In genomic region chr12:6963016-6963731, GRCh38 we compare ENCODE assay signal across 10 cellular contexts. TPM values are rescaled to one million over a fixed set of nuclear protein-coding genes. Genes with fewer than 3 reads are reported as not detected.
DNase-seq lines count a peak whose midpoint lies in the region; ATAC-seq and TF ChIP-seq lines count a peak whose summit lies in the region.
"Had no signal": no experiment of that assay in that cellular context is flagged by ENCODE, and none has a peak within 500 bp of the region (broad histone marks: within the 10 kb centered on the region; RNA-seq: fewer than 3 reads in every experiment).

No MANE protein-coding gene starts in this region.

- peaks cover 31% of the 10 kb centered on the region for H3K36me3 ChIP-seq in right atrium auricular region
- peaks cover 6% of the 10 kb centered on the region for H3K36me3 ChIP-seq in urinary bladder (ENCODE audit: insufficient read depth)

- peak overlapping the region; percentile 19 for H3K4me3 Mint-ChIP-seq in activated B cell treated with CpG ODN at 0.5 μM for 24 hours

- H3K9me3 Mint-ChIP-seq in activated B cell treated with CpG ODN at 0.5 μM for 24 hours: no peaks in the 10 kb centered on the region

- intact Hi-C loops in Right ventricle myocardium inferior (cut with DNase I): no loop called here
- intact Hi-C loops in activated B cell treated with CpG ODN at 0.5 μM for 24 hours (cut with micrococcal nuclease): no loop called here

- H3K27me3 ChIP-seq in right atrium auricular region: no peaks in the 10 kb centered on the region

- no peaks in the 10 kb centered on the region for H3K27me3 Mint-ChIP-seq in activated B cell treated with CpG ODN at 0.5 μM for 24 hours

- ATAC-seq in Right ventricle myocardium inferior (no peak), activated B cell treated with CpG ODN at 0.5 μM for 24 hours (ENCODE audit: low read depth) (no peak), GM21360 (IDR thresholded peaks at IDR 0.05; ENCODE audit: unreplicated experiment) (no peak)

- peaks cover 71% of the 10 kb centered on the region for H3K4me1 Mint-ChIP-seq in activated B cell treated with CpG ODN at 0.5 μM for 24 hours

- peaks cover 60% of the 10 kb centered on the region for H3K36me3 Mint-ChIP-seq in activated B cell treated with CpG ODN at 0.5 μM for 24 hours (ENCODE audit: low read depth)

- DNase-seq in Right ventricle myocardium inferior (ENCODE audit: missing footprints) (peak; percentile 53), right atrium auricular region (ENCODE audit: low spot score) (no peak), activated B cell treated with CpG ODN at 0.5 μM for 24 hours (no peak), left kidney (ENCODE audit: low read depth, low spot score) (peak; percentile 79), GM10248 (ENCODE audit: extremely low spot score) (no peak)
- DNase-seq in activated CD4-positive, alpha-beta T cell treated with anti-CD3 and anti-CD28 coated beads, Interleukin-2, amount 50 U/mL, for 48 hours: no peak
- DNase-seq: central memory CD4-positive, alpha-beta T cell had no signal

- CTCF ChIA-PET in activated B cell treated with CpG ODN at 0.5 μM for 24 hours (lab: Charles Lee): interaction anchor here (1.8 to 13.0 kb wide), 6 partner anchors 8 to 94 kb away, joined by 11 to 571 read pairs (median 18); partner anchors contain the start of genes C12orf57, PTPN6, RNU7-1 and SPSB2
- CTCF ChIA-PET in GM10248 (lab: Yijun Ruan, JAX): interaction anchor here (1.7 to 13.5 kb wide), 6 partner anchors 7 to 95 kb away, joined by 12 to 530 read pairs (median 22); partner anchors contain the start of genes C12orf57, PTPN6, RNU7-1 and TPI1

- H3K4me3 ChIP-seq in right atrium auricular region (no peak overlapping the region), urinary bladder (ENCODE audit: low read depth, low read length) (peak overlapping the region; percentile 29)

- TF ChIP-seq CTCF in right atrium auricular region (IDR thresholded peaks at IDR 0.05): no peak
- no peak for TF ChIP-seq CTCF in activated B cell treated with CpG ODN at 0.5 μM for 24 hours (IDR thresholded peaks at IDR 0.05)
- no peak for TF ChIP-seq CTCF in GM10248 (IDR thresholded peaks at IDR 0.05; ENCODE audit: control extremely low read depth, extremely low read depth, low read depth, missing control alignments)

- H3K4me1 ChIP-seq in right atrium auricular region (peaks cover 0 to 52% of the 10 kb centered on the region in 2 donors), urinary bladder (ENCODE audit: insufficient read depth) (no peaks in the 10 kb centered on the region)

- WGBS in urinary bladder: 65% methylated on average over 32 of the region's 32 CpGs

- no peaks in the 10 kb centered on the region for H3K9me3 ChIP-seq in right atrium auricular region

- H3K27ac ChIP-seq in right atrium auricular region (no peak overlapping the region), urinary bladder (ENCODE audit: low read depth) (peak overlapping the region; percentile 87)

- POLR2A ChIA-PET in activated B cell treated with CpG ODN at 0.5 μM for 24 hours (lab: Charles Lee) (interaction anchor here (0.6 to 17.0 kb wide), 5 partner anchors 7 to 355 kb away, joined by 3 to 1516 read pairs (median 9); partner anchors contain the start of genes C12orf57, LPCAT3, PTPN6 and RNU7-1), GM10248 (lab: Yijun Ruan, JAX) (interaction anchor here (0.6 to 11.3 kb wide), 5 partner anchors 12 to 1064 kb away, joined by 3 to 147 read pairs (median 4); partner anchors contain the start of genes C12orf57, PTPN6, RNU7-1 and SPSB2)

- peak overlapping the region; percentile 98 for H3K27ac Mint-ChIP-seq in activated B cell treated with CpG ODN at 0.5 μM for 24 hours

RNA-seq across cellular contexts. Expression of gene PHB2, which starts 7.3 kb away (rescaled TPM):
- 149 TPM for total RNA-seq in Right ventricle myocardium inferior
- total RNA-seq in right atrium auricular region: 100 to 1,000 TPM; 160 to 183 TPM
- total RNA-seq in activated B cell treated with CpG ODN at 0.5 μM for 24 hours: 240 and 255 TPM in 2 replicates
- total RNA-seq in urinary bladder: 94.9 TPM
- 192 TPM for polyA plus RNA-seq in urinary bladder

RNA-seq across cellular contexts. Expression of gene EMG1, which starts 7.5 kb away (rescaled TPM):
- total RNA-seq in Right ventricle myocardium inferior (42.9 TPM), right atrium auricular region (10 to 100 TPM; 16.5 to 28.4 TPM), activated B cell treated with CpG ODN at 0.5 μM for 24 hours (89.2 and 91.1 TPM in 2 replicates), urinary bladder (25.4 TPM)
- polyA plus RNA-seq in urinary bladder: 25.9 TPM

RNA-seq across cellular contexts. Expression of gene PTPN6, which starts 12.0 kb away (rescaled TPM):
- 9.1 TPM for total RNA-seq in Right ventricle myocardium inferior
- 1 to 10 TPM; 3.7 to 7.5 TPM for total RNA-seq in right atrium auricular region
- 371 and 393 TPM in 2 replicates for total RNA-seq in activated B cell treated with CpG ODN at 0.5 μM for 24 hours
- 6.1 TPM for total RNA-seq in urinary bladder
- polyA plus RNA-seq in urinary bladder: 17.2 TPM
- total RNA-seq: Daoy had no signal

RNA-seq across cellular contexts. Expression of gene C12orf57, which starts 19.4 kb away (rescaled TPM):
- 250 TPM for total RNA-seq in Right ventricle myocardium inferior
- 100 to 1,000 TPM; 398 to 533 TPM for total RNA-seq in right atrium auricular region
- 54.8 and 63.4 TPM in 2 replicates for total RNA-seq in activated B cell treated with CpG ODN at 0.5 μM for 24 hours
- total RNA-seq in urinary bladder: 182 TPM
- polyA plus RNA-seq in urinary bladder: 566 TPM

RNA-seq across cellular contexts. Expression of gene RNU7-1, which starts 19.6 kb away (rescaled TPM):
- total RNA-seq in Right ventricle myocardium inferior (not detected), right atrium auricular region (not detected), activated B cell treated with CpG ODN at 0.5 μM for 24 hours (not detected in 2 replicates), urinary bladder (not detected)
- not detected for polyA plus RNA-seq in urinary bladder
- total RNA-seq: Daoy had no signal

Comparison
In these comparisons a context has a peak if more than half of its experiments do, and no peak if none do; other contexts are left out.
1. DNase-seq: peak in Right ventricle myocardium inferior (single experiment) and left kidney (single experiment); none in right atrium auricular region (single experiment), activated B cell treated with CpG ODN at 0.5 μM for 24 hours (single experiment), GM10248 (single experiment) and activated CD4-positive, alpha-beta T cell treated with anti-CD3 and anti-CD28 coated beads, Interleukin-2, amount 50 U/mL, for 48 hours (0 of 2).
2. RNA of gene PTPN6, which starts 12.0 kb away (total RNA-seq): 371 to 393 TPM in activated B cell treated with CpG ODN at 0.5 μM for 24 hours; 9.1 TPM in Right ventricle myocardium inferior (single experiment), 3.7 to 7.5 TPM in right atrium auricular region and 6.1 TPM in urinary bladder (single experiment); every median in the first group is over 10 times any median in the second.